Comparison of ENCODE assay signal across 9 cellular contexts in genomic region chr5:179804599-179804947, GRCh38. TPM values are rescaled to one million over a fixed set of nuclear protein-coding genes. Genes with fewer than 3 reads are reported as not detected.
DNase-seq lines count a peak whose midpoint lies in the region; ATAC-seq, FAIRE-seq and TF ChIP-seq lines count a peak whose summit lies in the region.
"Had no signal": no experiment of that assay in that cellular context is flagged by ENCODE, and none has a peak within 500 bp of the region (broad histone marks: within the 10 kb centered on the region; RNA-seq: fewer than 3 reads in every experiment).

No MANE protein-coding gene starts in this region.

- H3K4me1 ChIP-seq in OCI-LY3 (ENCODE audit: low read length) (peaks cover 28% of the 10 kb centered on the region), endocrine pancreas (ENCODE audit: control insufficient read depth, insufficient read depth, low read length) (no peaks in the 10 kb centered on the region), pancreas (peaks cover 0 to 22% (median 0%) of the 10 kb centered on the region in 3 donors)

- FAIRE-seq in pancreas (lab: Jason Lieb, UNC): no peak

- CTCF ChIA-PET in CD4-positive, alpha-beta T cell (lab: Charles Lee): no interaction called here

- H3K4me1 Mint-ChIP-seq in CD4-positive, alpha-beta T cell (ENCODE audit: low read depth): peaks cover 33% of the 10 kb centered on the region

- H3K36me3 Mint-ChIP-seq in CD4-positive, alpha-beta T cell (ENCODE audit: low read depth): peaks cover 14% of the 10 kb centered on the region

- H4K20me1 ChIP-seq in OCI-LY3 (ENCODE audit: insufficient read depth, low read length): peaks cover 16% of the 10 kb centered on the region

- peak overlapping the region; percentile 94 for H3K4me3 Mint-ChIP-seq in CD4-positive, alpha-beta T cell

- H3K9me3 Mint-ChIP-seq in CD4-positive, alpha-beta T cell: no peaks in the 10 kb centered on the region

- 79 to 89% methylated on average over 6 of the region's 6 CpGs for whole genome bisulfite sequencing in pancreas, 2 donors

- H3K27me3 Mint-ChIP-seq in CD4-positive, alpha-beta T cell: no peaks in the 10 kb centered on the region

- H3K9ac ChIP-seq in OCI-LY3 (ENCODE audit: low read length): peak overlapping the region; percentile 94; the same call in 1 of the 2 replicates
- peak overlapping the region; percentile 94 for H3K9ac ChIP-seq in endocrine pancreas (ENCODE audit: control insufficient read depth, insufficient read depth, low read length)

- H3K36me3 ChIP-seq in OCI-LY3 (replicated peaks; ENCODE audit: low read depth, low read length): peaks cover 3% of the 10 kb centered on the region
- H3K36me3 ChIP-seq in endocrine pancreas (ENCODE audit: control insufficient read depth, insufficient read depth, low read length): no peaks in the 10 kb centered on the region
- peaks cover 0 to 8% (median 0%) of the 10 kb centered on the region in 3 donors for H3K36me3 ChIP-seq in pancreas

- ATAC-seq in CD4-positive, alpha-beta T cell (ENCODE audit: poor library complexity): no peak
- ATAC-seq in pancreas (no peak), GM21786 (IDR thresholded peaks at IDR 0.05; ENCODE audit: unreplicated experiment) (no peak), GM18511 (IDR thresholded peaks at IDR 0.05; ENCODE audit: unreplicated experiment) (no peak), GM21360 (IDR thresholded peaks at IDR 0.05; ENCODE audit: unreplicated experiment) (no peak)

- peak overlapping the region; percentile 86 for H3K4me2 ChIP-seq in OCI-LY3 (ENCODE audit: low read length)

- H3K27me3 ChIP-seq in CD4-positive, alpha-beta T cell (ENCODE audit: control insufficient read depth, insufficient read depth, low read length): no peaks in the 10 kb centered on the region
- H3K27me3 ChIP-seq in OCI-LY3 (ENCODE audit: low read depth, low read length) (no peaks in the 10 kb centered on the region), endocrine pancreas (ENCODE audit: control insufficient read depth, insufficient read depth, low read length) (no peaks in the 10 kb centered on the region), pancreas (no peaks in the 10 kb centered on the region)

- H3K4me3 ChIP-seq in OCI-LY3 (ENCODE audit: low read length) (peak overlapping the region; percentile 97), endocrine pancreas (ENCODE audit: control insufficient read depth, insufficient read depth, low read length) (no peak overlapping the region), pancreas (peak overlapping the region in 1 of 4 donors; percentile 89)

- intact Hi-C loops in CD4-positive, alpha-beta T cell (cut with DNase I, micrococcal nuclease): loop anchor here (2.0 to 10.0 kb wide), 5 partner anchors 50 to 490 kb away; partner anchors contain the start of genes MAPK9 (in 1 of the 2) and MRNIP (in 1 of the 2)
- intact Hi-C loops in pancreas (cut with DNase I): loop anchor here in 2 of 3 donors (5.0 to 10.0 kb wide), 2 partner anchors 98 to 110 kb away; no protein-coding TSS in a partner anchor

- POLR2A ChIA-PET in CD4-positive, alpha-beta T cell (lab: Charles Lee): interaction anchor here (1.1 to 4.1 kb wide), 2 partner anchors 15 to 18 kb away, joined by 4 to 23 read pairs; partner anchors contain the start of gene SQSTM1

- H3K27ac ChIP-seq in CD4-positive, alpha-beta T cell (ENCODE audit: low read depth, low read length): no peak overlapping the region
- H3K27ac ChIP-seq in OCI-LY3 (ENCODE audit: low read length) (no peak overlapping the region), pancreas (peak overlapping the region in 3 of 4 donors; percentile 82 to 94 (median 93))

- no peak for DNase-seq in CD4-positive, alpha-beta T cell
- DNase-seq in pancreas: no peak
- DNase-seq in SKM-1 treated with dmso at 0.1 percent for 144 hours (lab: John Stamatoyannopoulos, UW; ENCODE audit: unreplicated experiment): no peak

- peaks cover 46% of the 10 kb centered on the region for H3K79me2 ChIP-seq in OCI-LY3 (ENCODE audit: low read length)

- H3K27ac Mint-ChIP-seq in CD4-positive, alpha-beta T cell: peak overlapping the region; percentile 86

- no peak for TF ChIP-seq CTCF in CD4-positive, alpha-beta T cell (IDR thresholded peaks at IDR 0.05)
- TF ChIP-seq CTCF in OCI-LY3 (IDR thresholded peaks at IDR 0.05; ENCODE audit: low read depth, low read length) (no peak), pancreas (IDR thresholded peaks at IDR 0.05) (no peak)

- no peaks in the 10 kb centered on the region for H3K9me3 ChIP-seq in CD4-positive, alpha-beta T cell (ENCODE audit: control insufficient read depth, low read length)
- H3K9me3 ChIP-seq in OCI-LY3 (ENCODE audit: insufficient read depth, low read length): no peaks in the 10 kb centered on the region
- H3K9me3 ChIP-seq in endocrine pancreas (ENCODE audit: control insufficient read depth, low read length): no peaks in the 10 kb centered on the region
- H3K9me3 ChIP-seq in pancreas: no peaks in the 10 kb centered on the region

- no peak overlapping the region for H2AFZ ChIP-seq in OCI-LY3 (ENCODE audit: low read depth, low read length)

RNA-seq across cellular contexts. Expression of gene MGAT4B, which starts 2.1 kb away (rescaled TPM):
- 100 to 1,000 TPM; 141 to 145 TPM for total RNA-seq in CD4-positive, alpha-beta T cell
- total RNA-seq in pancreas: 10 to 100 TPM; 33.7 to 97.5 (median 45.9) TPM
- polyA plus RNA-seq in pancreas: 10 to 100 TPM; 58.7 to 65.4 TPM

RNA-seq across cellular contexts. Expression of gene LTC4S, which starts 10.8 kb away (rescaled TPM):
- total RNA-seq in CD4-positive, alpha-beta T cell: 1 to 10 TPM; 3.6 to 4.2 TPM
- 1 to 10 TPM; 1.1 to 8.7 (median 4.5) TPM for total RNA-seq in pancreas
- 10 to 100 TPM in 1 of 2 donors, 1 to 10 TPM in 1; 4.2 to 10.9 TPM for polyA plus RNA-seq in pancreas
- total RNA-seq: LHCN-M2 had no signal

RNA-seq across cellular contexts. Expression of gene SQSTM1, which starts 16.1 kb away (rescaled TPM):
- total RNA-seq in CD4-positive, alpha-beta T cell: 100 to 1,000 TPM; 260 to 267 TPM
- 100 to 1,000 TPM; 159 to 261 (median 228) TPM for total RNA-seq in pancreas
- polyA plus RNA-seq in pancreas: 100 to 1,000 TPM; 125 to 166 TPM

RNA-seq across cellular contexts. Expression of gene MRNIP, which starts 54.0 kb away (rescaled TPM):
- 10 to 100 TPM; 31.8 to 32.8 TPM for total RNA-seq in CD4-positive, alpha-beta T cell
- 10 to 100 TPM in 5 of 6 donors, 1 to 10 TPM in 1; 8.6 to 19.1 (median 13.6) TPM for total RNA-seq in pancreas
- 10 to 100 TPM; 49.2 to 53.1 TPM for polyA plus RNA-seq in pancreas

Comparison
In these comparisons a context has a peak if more than half of its experiments do, and no peak if none do; other contexts are left out.
1. H3K27ac ChIP-seq: peak in pancreas (3 of 4); none in CD4-positive, alpha-beta T cell (single experiment) and OCI-LY3 (single experiment).